ENCODE assay signal across 8 cellular contexts in the genomic region with DNA sequence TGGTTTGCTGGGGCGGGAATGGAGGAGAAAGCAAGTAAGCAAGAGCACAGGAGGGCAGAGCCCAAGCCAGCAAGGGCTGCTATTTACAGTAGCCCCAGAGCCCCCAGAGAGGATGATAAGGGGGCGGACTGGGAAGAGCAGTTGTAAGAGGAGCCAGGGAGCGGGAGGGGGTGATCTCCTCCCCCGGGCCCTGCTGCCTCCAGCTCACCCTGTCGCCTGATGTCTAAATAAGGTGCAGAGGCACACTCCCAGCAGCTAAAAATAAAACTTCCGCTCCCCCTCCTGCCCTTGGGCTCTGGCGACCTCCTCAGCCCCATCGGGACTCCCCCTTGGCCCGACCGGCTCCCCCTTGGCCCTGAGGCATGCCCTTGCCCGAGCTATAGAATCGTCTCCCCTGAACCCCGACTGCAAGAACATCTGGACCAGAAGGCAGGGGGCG. TPM values are rescaled to one million over a fixed set of nuclear protein-coding genes. Genes with fewer than 3 reads are reported as not detected.
DNase-seq lines count a peak whose midpoint lies in the region; ATAC-seq and TF ChIP-seq lines count a peak whose summit lies in the region.

No MANE protein-coding gene starts in this region.

- peak overlapping the region; percentile 64 for H3K9ac ChIP-seq in SU-DHL-6 (ENCODE audit: low read length)

- no peaks in the 10 kb centered on the region for H3K9me2 ChIP-seq in SU-DHL-6 (replicated peaks; ENCODE audit: insufficient read depth, low read length)

- H3K27me3 ChIP-seq in SU-DHL-6 (ENCODE audit: low read length), result no peaks in the 10 kb centered on the region
- H3K27me3 ChIP-seq in WERI-Rb-1 (ENCODE audit: insufficient read depth, low read depth, severe bottlenecking), result no peaks in the 10 kb centered on the region

- H3K4me3 ChIP-seq in GM12865 (ENCODE audit: low read depth, low read length) (peak overlapping the region; percentile 54), SU-DHL-6 (ENCODE audit: insufficient read depth, low read length, poor library complexity, severe bottlenecking) (peak overlapping the region; percentile 11), WERI-Rb-1 (ENCODE audit: low read depth, low read length) (no peak overlapping the region)

- no peaks in the 10 kb centered on the region for H3K36me3 Mint-ChIP-seq in activated naive CD4-positive, alpha-beta T cell treated with anti-CD3 and anti-CD28 coated beads, Interleukin-2, amount 50 U/mL, for 72 hours

- H3K79me2 ChIP-seq in SU-DHL-6 (ENCODE audit: insufficient read depth, low read length), result no peaks in the 10 kb centered on the region

- H3F3A ChIP-seq in SU-DHL-6 (ENCODE audit: insufficient read depth), result peaks cover 69% of the 10 kb centered on the region

- no peak overlapping the region for H3K27ac Mint-ChIP-seq in activated naive CD4-positive, alpha-beta T cell treated with anti-CD3 and anti-CD28 coated beads, Interleukin-2, amount 50 U/mL, for 72 hours

- TF ChIP-seq CTCF in GM12865 (IDR thresholded peaks at IDR 0.05; ENCODE audit: insufficient read depth, low read depth, low read length, missing control alignments) (peak; percentile 4), SU-DHL-6 (IDR thresholded peaks at IDR 0.05; ENCODE audit: insufficient read depth, low read length, poor library complexity, severe bottlenecking) (peak; percentile 11), WERI-Rb-1 (IDR thresholded peaks at IDR 0.05; ENCODE audit: low read depth, low read length) (no peak)

- H3K9me3 ChIP-seq in SU-DHL-6 (ENCODE audit: insufficient read depth, low read length), result no peaks in the 10 kb centered on the region
- no peaks in the 10 kb centered on the region for H3K9me3 ChIP-seq in WERI-Rb-1 (ENCODE audit: severe bottlenecking)

- H3K4me2 ChIP-seq in SU-DHL-6 (ENCODE audit: low read depth, low read length, poor library complexity, severe bottlenecking), result peak overlapping the region; percentile 72

- ATAC-seq in GM21723 (IDR thresholded peaks at IDR 0.05; ENCODE audit: unreplicated experiment), result peak; percentile 50
- ATAC-seq in activated naive CD4-positive, alpha-beta T cell treated with anti-CD3 and anti-CD28 coated beads, Interleukin-2, amount 50 U/mL, for 72 hours, result no peak

- H3K9me3 Mint-ChIP-seq in activated naive CD4-positive, alpha-beta T cell treated with anti-CD3 and anti-CD28 coated beads, Interleukin-2, amount 50 U/mL, for 72 hours, result no peaks in the 10 kb centered on the region

- H3K36me3 ChIP-seq in SU-DHL-6 (ENCODE audit: low read length) (no peaks in the 10 kb centered on the region), WERI-Rb-1 (no peaks in the 10 kb centered on the region)

- H3K27ac ChIP-seq in SU-DHL-6 (ENCODE audit: low read depth, low read length) (peak overlapping the region; percentile 99), WERI-Rb-1 (no peak overlapping the region)

- H2AFZ ChIP-seq in SU-DHL-6 (ENCODE audit: low read depth, low read length, severe bottlenecking), result peak overlapping the region; percentile 15

- H4K20me1 ChIP-seq in SU-DHL-6 (ENCODE audit: low read depth, low read length), result no peaks in the 10 kb centered on the region

- DNase-seq in GM12865 (ENCODE audit: low read depth) (peak; percentile 79), myocyte (ENCODE audit: low read depth) (peak; percentile 46), WERI-Rb-1 (no peak), NCI-H446 treated with DMSO at 0.1 percent for 48 hours (lab: John Stamatoyannopoulos, UW) (no peak), NCI-H146 (lab: John Stamatoyannopoulos, UW) (no peak)
- DNase-seq in activated naive CD4-positive, alpha-beta T cell treated with anti-CD3 and anti-CD28 coated beads, Interleukin-2, amount 50 U/mL, for 72 hours (ENCODE audit: low spot score in 2 of 2), result no peak

RNA-seq across cellular contexts. Expression of a gene that starts 14.4 kb away (rescaled TPM):
- 3.2 and 3.4 TPM in 2 replicates for total RNA-seq in myocyte
- 0.40 TPM for polyA plus RNA-seq in myocyte (2012)
- total RNA-seq in activated naive CD4-positive, alpha-beta T cell treated with anti-CD3 and anti-CD28 coated beads, Interleukin-2, amount 50 U/mL, for 72 hours, result 10 to 100 TPM; 21.0 to 23.8 TPM

RNA-seq across cellular contexts. Expression of a gene that starts 14.7 kb away (rescaled TPM):
- 17.0 and 17.5 TPM in 2 replicates for total RNA-seq in myocyte
- polyA plus RNA-seq in myocyte (2012), result 24.9 TPM
- total RNA-seq in activated naive CD4-positive, alpha-beta T cell treated with anti-CD3 and anti-CD28 coated beads, Interleukin-2, amount 50 U/mL, for 72 hours, result 10 to 100 TPM; 36.8 to 85.2 TPM

Comparison
In these comparisons a context has a peak if more than half of its experiments do, and no peak if none do; other contexts are left out.
1. DNase-seq: peak in GM12865 (single experiment) and myocyte (single experiment); none in WERI-Rb-1 (single experiment), activated naive CD4-positive, alpha-beta T cell treated with anti-CD3 and anti-CD28 coated beads, Interleukin-2, amount 50 U/mL, for 72 hours (0 of 2), NCI-H446 treated with DMSO at 0.1 percent for 48 hours (single experiment) and NCI-H146 (single experiment).